27 cellular contexts compared by ENCODE assay signal in genomic region chr22:19355413-19356157, GRCh38.
"Had no signal": no experiment of that assay in that cellular context is flagged by ENCODE, and none has a peak within 500 bp of the region (broad histone marks: within the 10 kb centered on the region; RNA-seq: fewer than 3 reads in every experiment).

No MANE protein-coding gene starts in this region.

- H3K9me3 ChIP-seq: gastrocnemius medialis, mucosa of descending colon, ovary, suprapubic skin had no signal

- H3K4me1 Mint-ChIP-seq: central memory CD8-positive, alpha-beta T cell; mesothelial cell of epicardium; nephron; stimulated activated naive CD8-positive, alpha-beta T cell treated with anti-CD3 and anti-CD28 coated beads, Interleukin-15, amount 100 ng/mL, for 72 hours had no signal

- H3K27ac Mint-ChIP-seq: mesothelial cell of epicardium, nephron had no signal

- H3K4me3 ChIP-seq: coronary artery, gastrocnemius medialis, mucosa of descending colon, ovary, smooth muscle cell, suprapubic skin had no signal

- H3K27me3 ChIP-seq: gastrocnemius medialis, ovary, suprapubic skin had no signal

- DNase-seq: dermis blood vessel endothelial cell; effector memory CD8-positive, alpha-beta T cell; foreskin fibroblast; gastrocnemius medialis; kidney; mesenchymal stem cell; mucosa of descending colon; naive thymus-derived CD4-positive, alpha-beta T cell; nucleus accumbens; ovary; posterior cingulate gyrus; retina; stimulated activated CD4-positive, alpha-beta T cell treated with anti-CD3 and anti-CD28 coated beads, Interleukin-12 subunit alpha, Interleukin-12 subunit beta, amount 100 ng/mL, for 4 hours; stimulated activated CD4-positive, alpha-beta T cell treated with anti-CD3 and anti-CD28 coated beads, Interleukin-1b, Interleukin-23, amount 100 ng/mL, for 48 hours; stimulated activated CD4-positive, alpha-beta T cell treated with anti-CD3 and anti-CD28 coated beads, Interleukin-4, amount 100 ng/mL, for 1 hour; stimulated activated CD8-positive, alpha-beta memory T cell treated with anti-CD3 and anti-CD28 coated beads, Interleukin-4, amount 100 ng/mL, for 48 hours; stimulated activated naive CD4-positive, alpha-beta T cell; stimulated activated naive CD8-positive, alpha-beta T cell treated with anti-CD3 and anti-CD28 coated beads, Interleukin-15, amount 100 ng/mL, for 72 hours; trophoblast cell had no signal

- H3K36me3 ChIP-seq: ovary had no signal

- H3K4me1 ChIP-seq: suprapubic skin had no signal

- H3K27me3 Mint-ChIP-seq: central memory CD8-positive, alpha-beta T cell; effector memory CD8-positive, alpha-beta T cell; naive thymus-derived CD4-positive, alpha-beta T cell; stimulated activated naive CD8-positive, alpha-beta T cell treated with anti-CD3 and anti-CD28 coated beads, Interleukin-15, amount 100 ng/mL, for 72 hours had no signal

- H3K9me3 Mint-ChIP-seq: central memory CD8-positive, alpha-beta T cell; effector memory CD8-positive, alpha-beta T cell; mesothelial cell of epicardium; nephron; stimulated activated naive CD8-positive, alpha-beta T cell treated with anti-CD3 and anti-CD28 coated beads, Interleukin-15, amount 100 ng/mL, for 72 hours had no signal

- H3K4me3 Mint-ChIP-seq: central memory CD8-positive, alpha-beta T cell; effector memory CD8-positive, alpha-beta T cell; mesothelial cell of epicardium; naive thymus-derived CD4-positive, alpha-beta T cell; nephron; stimulated activated naive CD8-positive, alpha-beta T cell treated with anti-CD3 and anti-CD28 coated beads, Interleukin-15, amount 100 ng/mL, for 72 hours had no signal

- H3K27ac ChIP-seq: coronary artery, gastrocnemius medialis, ovary, suprapubic skin had no signal

- ATAC-seq: effector memory CD8-positive, alpha-beta T cell; gastrocnemius medialis; left lobe of liver; mucosa of descending colon; naive thymus-derived CD4-positive, alpha-beta T cell; sciatic nerve; stimulated activated naive CD8-positive, alpha-beta T cell treated with anti-CD3 and anti-CD28 coated beads, Interleukin-15, amount 100 ng/mL, for 72 hours had no signal
